Comparison of ENCODE assay signal across 8 cellular contexts in the genomic region with DNA sequence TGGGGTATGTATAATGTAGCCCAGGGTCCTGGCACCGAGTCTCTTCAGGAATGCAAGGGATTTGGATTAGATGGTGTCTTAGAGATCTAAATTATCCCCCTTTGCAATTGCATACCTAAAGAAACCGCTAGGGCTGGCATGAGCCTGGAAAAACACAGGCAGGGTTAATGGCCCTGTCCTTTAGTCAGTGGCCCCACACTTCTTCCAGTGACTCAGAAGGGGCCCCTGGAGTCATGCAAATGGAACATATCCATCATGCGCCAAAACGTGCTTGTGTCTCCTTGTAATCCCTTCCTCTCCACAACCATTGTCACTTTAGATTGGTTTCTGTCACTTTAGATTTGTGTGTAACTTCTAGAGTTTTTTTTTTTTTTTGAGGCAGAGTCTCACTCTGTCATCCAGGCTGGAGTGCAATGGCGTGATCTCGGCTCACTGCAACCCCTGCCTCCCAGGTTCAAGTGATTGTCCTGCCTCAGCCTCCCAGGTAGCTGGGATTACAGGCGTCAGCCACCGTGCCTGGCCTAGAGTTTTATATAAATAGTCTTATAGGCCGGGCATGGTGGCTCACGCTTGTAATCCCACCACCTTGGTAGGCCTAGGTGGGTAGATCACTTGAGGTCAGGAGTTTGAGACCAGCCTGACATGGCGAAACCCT. TPM values are rescaled to one million over a fixed set of nuclear protein-coding genes. Genes with fewer than 3 reads are reported as not detected.
DNase-seq lines count a peak whose midpoint lies in the region; FAIRE-seq and TF ChIP-seq lines count a peak whose summit lies in the region.

No MANE protein-coding gene starts in this region.

- peak; percentile 11 to 13 for DNase-seq in activated CD4-positive, alpha-beta T cell treated with anti-CD3 and anti-CD28 coated beads for 4 hours
- no peak for DNase-seq in activated CD4-positive, alpha-beta T cell treated with anti-CD3 and anti-CD28 coated beads, Interleukin-2, amount 50 U/mL, for 1 hour
- no peak for DNase-seq in keratinocyte (ENCODE audit: low read depth, low spot score)
- DNase-seq in stimulated activated CD4-positive, alpha-beta T cell treated with anti-CD3 and anti-CD28 coated beads, Interleukin-4, amount 100 ng/mL, for 24 hours: peak; percentile 66
- DNase-seq in Ammon's horn (ENCODE audit: low spot score): no peak
- no peak for DNase-seq in NCI-H526 treated with DMSO at 0.1 percent for 48 hours (lab: John Stamatoyannopoulos, UW)

- H3K4me1 Mint-ChIP-seq in IgD-negative memory B cell: peaks cover 7 to 21% (median 10%) of the 10 kb centered on the region in 3 donors
- peaks cover 12% of the 10 kb centered on the region for H3K4me1 Mint-ChIP-seq in activated naive CD4-positive, alpha-beta T cell treated with anti-CD3 and anti-CD28 coated beads, Interleukin-2, amount 50 U/mL, for 24 hours

- H3K4me3 Mint-ChIP-seq in IgD-negative memory B cell: peak overlapping the region; percentile 95 to 98 (median 97)
- H3K4me3 Mint-ChIP-seq in activated naive CD4-positive, alpha-beta T cell treated with anti-CD3 and anti-CD28 coated beads, Interleukin-2, amount 50 U/mL, for 24 hours: peak overlapping the region; percentile 91

- no peaks in the 10 kb centered on the region for H3K27me3 Mint-ChIP-seq in IgD-negative memory B cell
- no peaks in the 10 kb centered on the region for H3K27me3 Mint-ChIP-seq in activated naive CD4-positive, alpha-beta T cell treated with anti-CD3 and anti-CD28 coated beads, Interleukin-2, amount 50 U/mL, for 24 hours

- no peaks in the 10 kb centered on the region for H3K79me2 ChIP-seq in keratinocyte (ENCODE audit: control insufficient read depth, insufficient read depth, low read length)

- peak overlapping the region; percentile 74 to 92 (median 81) for H3K4me3 ChIP-seq in keratinocyte (ENCODE audit: control insufficient read depth in 2 of 3, extremely low read depth in 1 of 3, insufficient read depth in 2 of 3, low read depth in 1 of 3, low read length in 3 of 3)

- peak overlapping the region; percentile 93 for H3K9ac ChIP-seq in keratinocyte (ENCODE audit: control insufficient read depth, extremely low read depth, insufficient read depth, low read length)

- H3K36me3 Mint-ChIP-seq in IgD-negative memory B cell: peaks cover 1% of the 10 kb centered on the region
- H3K36me3 Mint-ChIP-seq in activated naive CD4-positive, alpha-beta T cell treated with anti-CD3 and anti-CD28 coated beads, Interleukin-2, amount 50 U/mL, for 24 hours: no peaks in the 10 kb centered on the region

- peaks cover 9% of the 10 kb centered on the region for H3K4me1 ChIP-seq in keratinocyte (ENCODE audit: control insufficient read depth, extremely low read depth, insufficient read depth, low read length)

- no peaks in the 10 kb centered on the region for H4K20me1 ChIP-seq in keratinocyte (ENCODE audit: control insufficient read depth, extremely low read depth, insufficient read depth, low read length)

- no peaks in the 10 kb centered on the region for H3K9me3 ChIP-seq in keratinocyte (ENCODE audit: control insufficient read depth, low read depth, low read length)

- H3K27me3 ChIP-seq in keratinocyte (ENCODE audit: control insufficient read depth, extremely low read depth, insufficient read depth, low read length): no peaks in the 10 kb centered on the region

- H3K27ac ChIP-seq in keratinocyte (ENCODE audit: control insufficient read depth, insufficient read depth, low read length): peak overlapping the region; percentile 88

- H3K9me1 ChIP-seq in keratinocyte (ENCODE audit: control insufficient read depth, extremely low read depth, insufficient read depth, low read length): no peaks in the 10 kb centered on the region

- H3K4me2 ChIP-seq in keratinocyte (ENCODE audit: control insufficient read depth, extremely low read depth, insufficient read depth, low read depth, low read length): peak overlapping the region; percentile 93

- FAIRE-seq in keratinocyte (lab: Jason Lieb, UNC): no peak

- peak overlapping the region; percentile 97 to 99 (median 99) for H3K27ac Mint-ChIP-seq in IgD-negative memory B cell
- peak overlapping the region; percentile 89 for H3K27ac Mint-ChIP-seq in activated naive CD4-positive, alpha-beta T cell treated with anti-CD3 and anti-CD28 coated beads, Interleukin-2, amount 50 U/mL, for 24 hours

- TF ChIP-seq CTCF in keratinocyte (optimal IDR thresholded peaks at IDR 0.05 in 1 of 3, IDR thresholded peaks at IDR 0.05 in 1 of 3, conservative IDR thresholded peaks at IDR 0.05 in 1 of 3; ENCODE audit: extremely low read depth in 1 of 3, insufficient read depth in 2 of 3, low read length in 3 of 3): peak in 1 of 3 experiments; percentile 19

- no peaks in the 10 kb centered on the region for H3K36me3 ChIP-seq in keratinocyte (ENCODE audit: control insufficient read depth in 2 of 2, extremely low read depth in 1 of 2, insufficient read depth in 2 of 2, low read length in 2 of 2)

- peak overlapping the region; percentile 99 for H2AFZ ChIP-seq in keratinocyte (ENCODE audit: control insufficient read depth, low read length)

- H3K9me3 Mint-ChIP-seq in IgD-negative memory B cell: no peaks in the 10 kb centered on the region
- no peaks in the 10 kb centered on the region for H3K9me3 Mint-ChIP-seq in activated naive CD4-positive, alpha-beta T cell treated with anti-CD3 and anti-CD28 coated beads, Interleukin-2, amount 50 U/mL, for 24 hours

- dilution Hi-C loops in keratinocyte (cut with MboI; ENCODE audit: extremely low pct_ligation_motif_present, low sequenced_read_pairs): no loop called here

RNA-seq across cellular contexts. Expression of a gene that starts 8.7 kb away (rescaled TPM):
- 4.6 TPM for polyA plus RNA-seq in IgD-negative memory B cell
- polyA plus RNA-seq in keratinocyte: 0.73 to 5.6 TPM (median 4.0 TPM) in 3 replicates
- 0.16 TPM for polyA plus RNA-seq in keratinocyte (2011; ENCODE audit: low read depth)
- polyA plus RNA-seq in keratinocyte (2011; cell fraction: cytosol; rRNA removed): 1.3 and 1.8 TPM in 2 replicates
- 0.75 and 0.83 TPM in 2 replicates for polyA plus RNA-seq in keratinocyte (2011; cell fraction: nucleus; rRNA removed)
- 0.18 and 20.6 TPM in 2 replicates for polyA plus RNA-seq in keratinocyte (2012; ENCODE audit: low replicate concordance)
- polyA minus RNA-seq in keratinocyte: 1.1 to 29.3 TPM (median 10.8 TPM) in 3 replicates
- polyA minus RNA-seq in keratinocyte (2011; cell fraction: cytosol; rRNA and poly(A)+ RNA removed): 3.1 TPM
- polyA minus RNA-seq in keratinocyte (2011; cell fraction: nucleus; rRNA and poly(A)+ RNA removed): 0.74 and 1.1 TPM in 2 replicates

Comparison
In these comparisons a context has a peak if more than half of its experiments do, and no peak if none do; other contexts are left out.
1. DNase-seq: peak in activated CD4-positive, alpha-beta T cell treated with anti-CD3 and anti-CD28 coated beads for 4 hours (2 of 2) and stimulated activated CD4-positive, alpha-beta T cell treated with anti-CD3 and anti-CD28 coated beads, Interleukin-4, amount 100 ng/mL, for 24 hours (single experiment); none in activated CD4-positive, alpha-beta T cell treated with anti-CD3 and anti-CD28 coated beads, Interleukin-2, amount 50 U/mL, for 1 hour (single experiment), keratinocyte (single experiment), Ammon's horn (single experiment) and NCI-H526 treated with DMSO at 0.1 percent for 48 hours (single experiment).